ENCODE assay signal across 24 cellular contexts in the genomic region with DNA sequence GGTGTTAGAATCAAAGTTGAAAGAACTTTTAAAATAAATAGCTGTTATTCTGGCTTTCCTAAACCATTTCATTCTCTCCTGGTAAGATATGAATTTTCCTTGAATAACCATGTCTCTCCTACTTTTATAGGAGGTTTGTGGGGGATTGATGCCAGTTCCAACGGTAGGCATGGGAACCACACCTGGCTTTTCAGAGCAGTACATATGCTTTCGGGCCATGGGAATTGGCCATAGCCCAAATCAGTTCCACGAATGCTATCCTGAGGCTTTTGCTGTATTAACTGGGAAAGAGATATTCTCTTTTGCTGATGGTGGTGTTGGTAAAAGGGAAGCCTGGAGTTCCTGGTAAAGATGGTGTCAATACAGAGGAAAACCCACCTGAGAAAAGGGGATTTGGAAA.
"Had no signal": no experiment of that assay in that cellular context is flagged by ENCODE, and none has a peak within 500 bp of the region (broad histone marks: within the 10 kb centered on the region; RNA-seq: fewer than 3 reads in every experiment).

No MANE protein-coding gene starts in this region.

- H3K4me3 ChIP-seq: colonic mucosa, coronary artery, dorsolateral prefrontal cortex, esophagus muscularis mucosa, esophagus squamous epithelium, gastrocnemius medialis, heart left ventricle, heart right ventricle, hepatocyte had no signal

- H3K27ac ChIP-seq: colonic mucosa, coronary artery, dorsolateral prefrontal cortex, epithelial cell of prostate, esophagus muscularis mucosa, esophagus squamous epithelium, foreskin keratinocyte, gastrocnemius medialis, heart left ventricle, heart right ventricle, hepatocyte had no signal

- H3K4me2 ChIP-seq: hepatocyte had no signal

- H3K27me3 ChIP-seq: colonic mucosa, dorsolateral prefrontal cortex, esophagus muscularis mucosa, esophagus squamous epithelium, foreskin keratinocyte, gastrocnemius medialis, heart left ventricle, heart right ventricle, hepatocyte had no signal

- H3K36me3 ChIP-seq: colonic mucosa, esophagus muscularis mucosa, esophagus squamous epithelium, gastrocnemius medialis, heart left ventricle, heart right ventricle had no signal

- H2AFZ ChIP-seq: hepatocyte had no signal

- H3K79me2 ChIP-seq: hepatocyte had no signal

- H3K9me3 ChIP-seq: colonic mucosa, esophagus muscularis mucosa, esophagus squamous epithelium, gastrocnemius medialis, heart left ventricle, heart right ventricle had no signal

- DNase-seq: colonic mucosa; cortex of kidney; dermis blood vessel endothelial cell; effector CD4-positive, alpha-beta T cell; effector CD8-positive, alpha-beta T cell; effector memory CD4-positive, alpha-beta T cell; effector memory CD8-positive, alpha-beta T cell; endodermal cell; erythroblast; esophagus squamous epithelium; foreskin fibroblast; foreskin keratinocyte; foreskin melanocyte; gastrocnemius medialis; glutamatergic neuron; head of caudate nucleus; heart left ventricle; heart right ventricle had no signal

- H3K4me1 ChIP-seq: colonic mucosa, esophagus muscularis mucosa, esophagus squamous epithelium, foreskin keratinocyte, gastrocnemius medialis, heart left ventricle, heart right ventricle had no signal

- ATAC-seq: effector memory CD8-positive, alpha-beta T cell; esophagus mucosa; foreskin keratinocyte; gastrocnemius medialis; heart left ventricle; heart right ventricle had no signal
